8 cellular contexts compared by ENCODE assay signal in the genomic region with DNA sequence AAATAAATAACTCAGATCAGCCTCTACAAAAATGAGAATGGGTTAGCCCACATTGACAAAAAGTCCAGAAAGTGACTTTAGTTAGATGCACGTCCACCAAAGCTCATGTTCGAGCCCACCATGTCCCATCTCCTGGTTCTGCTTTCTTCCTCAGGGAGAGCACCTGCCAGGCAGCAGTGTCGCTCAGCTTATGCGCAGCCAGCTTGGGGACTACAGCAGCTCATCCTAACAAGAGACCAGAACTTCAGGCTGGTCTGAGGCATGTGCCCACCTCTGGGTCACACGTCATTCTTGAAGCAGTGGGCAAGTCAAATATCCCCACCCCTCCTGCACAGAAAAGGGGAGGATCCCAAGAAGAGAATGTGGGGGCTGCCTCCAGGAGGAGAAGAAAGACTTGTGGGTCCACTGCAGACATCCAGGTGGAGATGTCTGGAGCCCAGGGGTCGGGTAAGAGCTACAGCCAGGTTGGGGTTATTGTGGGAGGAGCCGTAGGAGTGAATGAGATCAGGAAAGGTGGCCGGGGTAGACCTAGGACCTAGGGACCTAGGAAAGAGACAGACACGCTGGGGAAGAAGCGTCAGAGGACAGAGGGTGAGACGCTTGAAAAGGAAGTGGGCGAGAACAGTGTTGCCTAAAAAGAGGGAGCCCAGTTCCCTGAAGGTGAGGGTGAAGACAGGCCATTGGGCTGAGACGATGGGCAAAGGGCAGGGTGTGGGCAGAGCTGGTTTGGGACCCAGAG. TPM values are rescaled to one million over a fixed set of nuclear protein-coding genes. Genes with fewer than 3 reads are reported as not detected.
DNase-seq lines count a peak whose midpoint lies in the region; ATAC-seq, FAIRE-seq and TF ChIP-seq lines count a peak whose summit lies in the region.

No MANE protein-coding gene starts in this region.

- peak overlapping the region; percentile 93 for H4K8ac ChIP-seq in H1 (ENCODE audit: extremely low read depth, insufficient read depth, low read length)

- peaks cover 5 to 22% (median 9%) of the 10 kb centered on the region in 4 donors for H3K4me1 Mint-ChIP-seq in CD4-positive, CD25-positive, alpha-beta regulatory T cell
- peaks cover 12 to 13% of the 10 kb centered on the region in 2 donors for H3K4me1 Mint-ChIP-seq in natural killer cell

- no peak for TF ChIP-seq CTCF in H1 (IDR thresholded peaks at IDR 0.05; ENCODE audit: control extremely low read depth in 1 of 3, insufficient read depth in 1 of 3, low read depth in 1 of 3, low read length in 3 of 3)
- TF ChIP-seq CTCF in natural killer cell (IDR thresholded peaks at IDR 0.05) = no peak

- CTCF ChIA-PET in H1 (lab: Charles Lee; ENCODE audit: partially characterized antibody) = interaction anchor here (0.8 to 3.6 kb wide), 6 partner anchors 11 to 548 kb away, joined by 3 to 36 read pairs (median 4); no protein-coding TSS in a partner anchor

- peak overlapping the region; percentile 54 for H3K56ac ChIP-seq in H1 (replicated peaks; ENCODE audit: insufficient read length, low read depth, low read length)

- H3K4me1 ChIP-seq in CD4-positive, CD25-positive, alpha-beta regulatory T cell (ENCODE audit: control insufficient read depth, insufficient read depth, low read length, poor library complexity, severe bottlenecking) = peaks cover 12% of the 10 kb centered on the region
- H3K4me1 ChIP-seq in Karpas-422 (ENCODE audit: low read length) (peaks cover 7% of the 10 kb centered on the region; the same call in 1 of the 2 replicates), H1 (replicated peaks in 1 of 4; ENCODE audit: control insufficient read depth in 3 of 4, insufficient read depth in 4 of 4, low read length in 3 of 4) (peaks cover 0 to 16% (median 11%) of the 10 kb centered on the region in 4 experiments; a peak in 6 of 7 replicates)

- no peak for TF ChIP-seq RAD21 in H1 (IDR thresholded peaks at IDR 0.05 in 1 of 2, conservative IDR thresholded peaks at IDR 0.05 in 1 of 2; ENCODE audit: low read depth in 2 of 2, low read length in 2 of 2)

- H2BK20ac ChIP-seq in H1 (ENCODE audit: low read length) = peak overlapping the region; percentile 18; the same call in 1 of the 2 replicates

- peak overlapping the region in 2 of 3 donors; percentile 47 to 86 for H3K27ac Mint-ChIP-seq in CD4-positive, CD25-positive, alpha-beta regulatory T cell
- peak overlapping the region in 1 of 2 donors; percentile 8 for H3K27ac Mint-ChIP-seq in natural killer cell

- peak overlapping the region; percentile 92; the same call in 1 of the 2 replicates for H2BK15ac ChIP-seq in H1 (ENCODE audit: low read length)

- H3K27ac ChIP-seq in CD4-positive, CD25-positive, alpha-beta regulatory T cell (ENCODE audit: insufficient read depth, low read length, poor library complexity, severe bottlenecking) = no peak overlapping the region
- no peak overlapping the region for H3K27ac ChIP-seq in Karpas-422 (ENCODE audit: low read length)
- H3K27ac ChIP-seq in H1 (ENCODE audit: low read depth, low read length) = peak overlapping the region; percentile 61; the same call in 1 of the 2 replicates

- WGBS in H1 (ENCODE audit: extremely low coverage in 1 of 2, insufficient coverage in 1 of 2, insufficient read length in 1 of 2, insufficient replicate concordance in 2 of 2, low coverage in 1 of 2, low lambda C conversion rate in 2 of 2, missing lambda C conversion rate in 1 of 2), 2 experiments = 50% methylated on average over 12 of the region's 13 CpGs; no CpG with 5 or more reads in 1 of the 2 experiments

- peak overlapping the region; percentile 82 for H4K91ac ChIP-seq in H1 (replicated peaks; ENCODE audit: insufficient read length, low read length)

- H3K79me2 ChIP-seq in Karpas-422 (ENCODE audit: low read length) (no peaks in the 10 kb centered on the region), H1 (ENCODE audit: control insufficient read depth in 1 of 2, insufficient read depth in 2 of 2, low read length in 2 of 2) (no peaks in the 10 kb centered on the region)

- peaks cover 0 to 10% (median 0%) of the 10 kb centered on the region in 7 donors for H3K9me3 Mint-ChIP-seq in CD4-positive, CD25-positive, alpha-beta regulatory T cell
- H3K9me3 Mint-ChIP-seq in natural killer cell = no peaks in the 10 kb centered on the region

- H3K36me3 Mint-ChIP-seq in CD4-positive, CD25-positive, alpha-beta regulatory T cell = no peaks in the 10 kb centered on the region
- H3K36me3 Mint-ChIP-seq in natural killer cell = no peaks in the 10 kb centered on the region

- H3K4me3 Mint-ChIP-seq in CD4-positive, CD25-positive, alpha-beta regulatory T cell = peak overlapping the region; percentile 66 to 89 (median 82)
- H3K4me3 Mint-ChIP-seq in natural killer cell = peak overlapping the region; percentile 82

- H3K9me3 ChIP-seq in CD4-positive, CD25-positive, alpha-beta regulatory T cell (ENCODE audit: control insufficient read depth in 2 of 2, low read length in 2 of 2) = no peaks in the 10 kb centered on the region
- H3K9me3 ChIP-seq in Karpas-422 (ENCODE audit: low read length) = peaks cover 4% of the 10 kb centered on the region; the same call in 1 of the 2 replicates
- H3K9me3 ChIP-seq in H1 (ENCODE audit: insufficient read depth in 2 of 2, low read depth in 1 of 2, low read length in 1 of 2) = peaks cover 3 to 8% of the 10 kb centered on the region in 2 experiments; a peak in 3 of 4 replicates

- POLR2A ChIA-PET in H1 (lab: Charles Lee; ENCODE audit: partially characterized antibody) = no interaction called here

- H3K4me3 ChIP-seq in CD4-positive, CD25-positive, alpha-beta regulatory T cell (ENCODE audit: low read depth, low read length) = peak overlapping the region; percentile 6
- peak overlapping the region; percentile 45; the same call in 1 of the 2 replicates for H3K4me3 ChIP-seq in Karpas-422 (ENCODE audit: low read length)
- H3K4me3 ChIP-seq in H1 (ENCODE audit: extremely low read depth in 1 of 4, insufficient read depth in 2 of 4, low read depth in 3 of 4, low read length in 4 of 4) = peak overlapping the region; percentile 50 to 70 (median 60)

- H2BK5ac ChIP-seq in H1 (ENCODE audit: low read depth, low read length) = peak overlapping the region; percentile 91

- H3K23me2 ChIP-seq in H1 (ENCODE audit: low read depth, low read length) = peaks cover 14% of the 10 kb centered on the region

- peak in 1 of 3 donors; percentile 16 for DNase-seq in CD4-positive, CD25-positive, alpha-beta regulatory T cell
- DNase-seq in Karpas-422 = no peak
- DNase-seq in H1 (ENCODE audit: low read depth in 1 of 2, low spot score in 2 of 2) = no peak
- DNase-seq in natural killer cell = no peak
- no peak for DNase-seq in OCI-M2 (lab: John Stamatoyannopoulos, UW; ENCODE audit: unreplicated experiment)
- DNase-seq in NCI-H748 treated with DMSO at 0.1 percent for 48 hours (lab: John Stamatoyannopoulos, UW) = no peak
- no peak for DNase-seq in C1 segment of cervical spinal cord (lab: John Stamatoyannopoulos, UW)

- no peak for ATAC-seq in CD4-positive, CD25-positive, alpha-beta regulatory T cell (ENCODE audit: low read depth in 2 of 2)
- ATAC-seq in natural killer cell (peak in 1 of 3 donors; percentile 22), GM18870 (IDR thresholded peaks at IDR 0.05; ENCODE audit: unreplicated experiment) (no peak)

- H2BK12ac ChIP-seq in H1 (ENCODE audit: low read depth, low read length) = peak overlapping the region; percentile 96

- H3K14ac ChIP-seq in H1 (ENCODE audit: insufficient read length) = no peak overlapping the region

- H3K9ac ChIP-seq in Karpas-422 (ENCODE audit: low read length) (peak overlapping the region; percentile 41; the same call in 1 of the 2 replicates), H1 (replicated peaks in 1 of 4; ENCODE audit: extremely low read depth in 1 of 4, low read depth in 3 of 4, low read length in 3 of 4) (peak overlapping the region in 3 of 4 experiments; percentile 1 to 69 (median 64); a peak in 5 of 7 replicates)

- H3K27me3 ChIP-seq in CD4-positive, CD25-positive, alpha-beta regulatory T cell (ENCODE audit: control insufficient read depth, insufficient read depth, low read length) = peaks cover 3% of the 10 kb centered on the region
- no peaks in the 10 kb centered on the region for H3K27me3 ChIP-seq in Karpas-422 (ENCODE audit: low read length)
- H3K27me3 ChIP-seq in H1 (replicated peaks in 1 of 4; ENCODE audit: control insufficient read depth in 3 of 4, extremely low read depth in 1 of 4, insufficient read depth in 3 of 4, low read length in 3 of 4) = no peaks in the 10 kb centered on the region

- H3K9me2 ChIP-seq in Karpas-422 (replicated peaks; ENCODE audit: insufficient read depth, low read length) = no peaks in the 10 kb centered on the region

- no peak for FAIRE-seq in H1 (lab: Jason Lieb, UNC)

- intact Hi-C loops in natural killer cell (cut with micrococcal nuclease) = no loop called here

- peak overlapping the region; percentile 37 for H3K4me2 ChIP-seq in Karpas-422 (ENCODE audit: low read depth, low read length, poor library complexity, severe bottlenecking)
- peak overlapping the region; percentile 88 to 99 for H3K4me2 ChIP-seq in H1 (ENCODE audit: insufficient read depth in 1 of 2, low read depth in 2 of 2, low read length in 2 of 2)

- TF ChIP-seq EP300 in H1 (IDR thresholded peaks at IDR 0.05; ENCODE audit: borderline replicate concordance in 1 of 2, low read depth in 2 of 2, low read length in 2 of 2) = no peak

- H3K23ac ChIP-seq in H1 (ENCODE audit: insufficient read length) = no peak overlapping the region

- H4K5ac ChIP-seq in H1 (ENCODE audit: insufficient read length, low read depth, low read length) = peak overlapping the region; percentile 32

- H4K20me1 ChIP-seq in Karpas-422 (ENCODE audit: insufficient read depth, low read depth, low read length) (no peaks in the 10 kb centered on the region), H1 (replicated peaks in 1 of 2; ENCODE audit: control insufficient read depth in 1 of 2, insufficient read depth in 2 of 2, low read length in 2 of 2) (no peaks in the 10 kb centered on the region)

- peak overlapping the region; percentile 71 for H2BK120ac ChIP-seq in H1 (replicated peaks; ENCODE audit: low read depth, low read length)

- peak overlapping the region; percentile 99 for H3K18ac ChIP-seq in H1 (ENCODE audit: extremely low read depth, low read length)

- TF ChIP-seq POLR2A in H1 (IDR thresholded peaks at IDR 0.05; ENCODE audit: control extremely low read depth in 1 of 2, low read depth in 2 of 2, low read length in 2 of 2) = no peak

- H3K4ac ChIP-seq in H1 (replicated peaks; ENCODE audit: insufficient read length, low read depth, low read length) = peak overlapping the region; percentile 45

- H3K79me1 ChIP-seq in H1 (ENCODE audit: low read depth, low read length) = no peaks in the 10 kb centered on the region

- peaks cover 40% of the 10 kb centered on the region for H3K27me3 Mint-ChIP-seq in CD4-positive, CD25-positive, alpha-beta regulatory T cell
- peaks cover 20 to 25% of the 10 kb centered on the region in 2 donors for H3K27me3 Mint-ChIP-seq in natural killer cell (ENCODE audit: low read depth in 2 of 2)

- peak overlapping the region; percentile 43; the same call in 1 of the 2 replicates for H2AK5ac ChIP-seq in H1 (ENCODE audit: low read depth, low read length)

- H3K36me3 ChIP-seq in CD4-positive, CD25-positive, alpha-beta regulatory T cell (ENCODE audit: control insufficient read depth, insufficient read depth, low read length) = no peaks in the 10 kb centered on the region
- H3K36me3 ChIP-seq in Karpas-422 (ENCODE audit: insufficient read depth, low read length) (no peaks in the 10 kb centered on the region), H1 (ENCODE audit: control insufficient read depth in 2 of 4, insufficient read depth in 4 of 4, low read length in 3 of 4) (no peaks in the 10 kb centered on the region)

- no peak overlapping the region for H2AFZ ChIP-seq in Karpas-422 (ENCODE audit: low read length)
- H2AFZ ChIP-seq in H1 (ENCODE audit: low read length) = peak overlapping the region; percentile 45

RNA-seq across cellular contexts. Expression of a gene that starts 52.5 kb away (rescaled TPM):
- total RNA-seq in CD4-positive, CD25-positive, alpha-beta regulatory T cell = 81.0 TPM
- 100 to 1,000 TPM; 156 to 207 (median 180) TPM for polyA plus RNA-seq in CD4-positive, CD25-positive, alpha-beta regulatory T cell
- total RNA-seq in Karpas-422 (2014; rRNA removed; shearing (Covaris generic); ENCODE audit: low replicate concordance) = 43.6 and 83.2 TPM in 2 replicates
- 98.9 and 117 TPM in 2 replicates for total RNA-seq in H1 (2021; fragmentation: NEBNext Ultra II Directional; extraction: Animal tissue kit (Norgen Biotek cat#: 25700))
- polyA plus RNA-seq in H1 (2011; rRNA removed) = 15.4 and 26.6 TPM in 2 replicates
- polyA plus RNA-seq in H1 (2011; cell fraction: cytosol; rRNA removed) = 48.6 TPM
- 55.6 TPM for polyA plus RNA-seq in H1 (2011; cell fraction: nucleus; rRNA removed)
- polyA plus RNA-seq in H1 (2012, experiment 1 of 2) = 51.3 to 84.4 TPM (median 64.6 TPM) in 4 replicates
- polyA plus RNA-seq in H1 (2012, experiment 2 of 2) = 7.7 TPM
- polyA plus RNA-seq in H1 (2013, experiment 1 of 2) = 89.8 TPM
- 112 TPM for polyA plus RNA-seq in H1 (2013, experiment 2 of 2)
- polyA minus RNA-seq in H1 (2011; rRNA and poly(A)+ RNA removed) = 65.9 and 78.5 TPM in 2 replicates
- polyA minus RNA-seq in H1 (2011; cell fraction: cytosol; rRNA and poly(A)+ RNA removed) = 52.8 TPM
- 25.5 TPM for polyA minus RNA-seq in H1 (2011; cell fraction: nucleus; rRNA and poly(A)+ RNA removed)
- 10 to 100 TPM; 82.8 to 97.6 (median 93.1) TPM for total RNA-seq in natural killer cell

Comparison
In these comparisons a context has a peak if more than half of its experiments do, and no peak if none do; other contexts are left out.
1. H3K4me3 ChIP-seq: peak in every context shown above with its lines; median percentile 60 in H1; 45 in Karpas-422; 6 in CD4-positive, CD25-positive, alpha-beta regulatory T cell.